In the genomic region with DNA sequence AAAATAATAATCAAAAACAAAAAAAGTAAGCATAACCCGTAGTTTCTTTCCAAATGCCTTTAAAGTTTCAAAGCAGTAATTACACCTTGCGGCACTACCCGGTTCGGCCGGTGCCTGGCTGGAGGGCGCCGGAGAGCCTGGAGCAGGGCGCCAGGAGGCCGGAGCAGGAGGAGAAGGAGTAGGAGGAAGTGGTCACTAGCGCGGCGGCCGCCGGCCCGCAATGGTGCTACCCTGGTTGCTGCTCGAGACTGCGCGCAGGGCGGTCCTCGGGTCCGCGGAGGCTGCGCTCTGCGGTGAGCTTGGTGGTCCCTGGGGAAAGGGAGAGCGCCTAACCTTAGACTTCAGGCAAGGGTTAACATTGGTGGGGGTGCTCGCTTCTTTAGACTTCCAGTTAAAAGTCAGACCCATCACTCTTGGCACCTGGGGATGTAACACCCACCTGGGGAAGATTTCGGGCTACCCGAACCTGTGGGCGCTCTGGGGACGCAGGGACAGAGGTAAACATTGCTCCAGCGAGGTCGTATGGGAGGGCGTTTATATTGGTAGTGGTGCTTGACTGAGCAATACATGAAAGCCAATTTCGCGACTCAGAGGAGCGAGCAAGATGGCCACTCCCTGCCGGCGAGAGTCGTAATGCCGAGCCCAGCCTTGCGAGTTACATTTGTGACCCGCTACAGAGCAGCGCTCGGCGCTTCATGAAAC, we compare ENCODE assay signal across 1 cellular context.
TF ChIP-seq lines count a peak whose summit lies in the region.

No MANE protein-coding gene starts in this region.

TF ChIP-seq in HEK293, 187 proteins besides CTCF, POLR2A, EP300 and RAD21 (continued from another document):
- TF ChIP-seq PBX3 (CRISPR knock-in tag; IDR thresholded peaks at IDR 0.05) (peak; percentile 85), PRDM1 (tag by site-specific recombination; IDR thresholded peaks at IDR 0.05) (0 out of 2 replicates have a peak, but pooled peaks have one; percentile 10), ZBTB20 (tag by site-specific recombination; IDR thresholded peaks at IDR 0.05) (peak; percentile 88), HOXD13 (CRISPR knock-in tag; IDR thresholded peaks at IDR 0.05; ENCODE audit: borderline replicate concordance) (no peak), ZNF629 (tag by site-specific recombination; IDR thresholded peaks at IDR 0.05) (peak; percentile 55), ZNF626 (tag by site-specific recombination; IDR thresholded peaks at IDR 0.05) (no peak), WT1 (tag by site-specific recombination; IDR thresholded peaks at IDR 0.05) (0 out of 2 replicates have a peak, but pooled peaks have one; percentile 20), ZFP37 (tag by site-specific recombination; IDR thresholded peaks at IDR 0.05) (peak; percentile 91; the same call in 1 of the 2 replicates), ZBTB48 (tag by site-specific recombination; IDR thresholded peaks at IDR 0.05) (peak; percentile 64), ZNF10 (tag by site-specific recombination; IDR thresholded peaks at IDR 0.05) (peak; percentile 17; the same call in 1 of the 2 replicates), ZBTB6 (tag by site-specific recombination; IDR thresholded peaks at IDR 0.05) (peak; percentile 98)
- TF ChIP-seq, protein P1, sequence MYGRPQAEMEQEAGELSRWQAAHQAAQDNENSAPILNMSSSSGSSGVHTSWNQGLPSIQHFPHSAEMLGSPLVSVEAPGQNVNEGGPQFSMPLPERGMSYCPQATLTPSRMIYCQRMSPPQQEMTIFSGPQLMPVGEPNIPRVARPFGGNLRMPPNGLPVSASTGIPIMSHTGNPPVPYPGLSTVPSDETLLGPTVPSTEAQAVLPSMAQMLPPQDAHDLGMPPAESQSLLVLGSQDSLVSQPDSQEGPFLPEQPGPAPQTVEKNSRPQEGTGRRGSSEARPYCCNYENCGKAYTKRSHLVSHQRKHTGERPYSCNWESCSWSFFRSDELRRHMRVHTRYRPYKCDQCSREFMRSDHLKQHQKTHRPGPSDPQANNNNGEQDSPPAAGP (tag by site-specific recombination; IDR thresholded peaks at IDR 0.05), result peak; percentile 56; the same call in 1 of the 2 replicates
- TF ChIP-seq, protein P2, sequence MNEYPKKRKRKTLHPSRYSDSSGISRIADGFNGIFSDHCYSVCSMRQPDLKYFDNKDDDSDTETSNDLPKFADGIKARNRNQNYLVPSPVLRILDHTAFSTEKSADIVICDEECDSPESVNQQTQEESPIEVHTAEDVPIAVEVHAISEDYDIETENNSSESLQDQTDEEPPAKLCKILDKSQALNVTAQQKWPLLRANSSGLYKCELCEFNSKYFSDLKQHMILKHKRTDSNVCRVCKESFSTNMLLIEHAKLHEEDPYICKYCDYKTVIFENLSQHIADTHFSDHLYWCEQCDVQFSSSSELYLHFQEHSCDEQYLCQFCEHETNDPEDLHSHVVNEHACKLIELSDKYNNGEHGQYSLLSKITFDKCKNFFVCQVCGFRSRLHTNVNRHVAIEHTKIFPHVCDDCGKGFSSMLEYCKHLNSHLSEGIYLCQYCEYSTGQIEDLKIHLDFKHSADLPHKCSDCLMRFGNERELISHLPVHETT (tag by site-specific recombination; IDR thresholded peaks at IDR 0.05), result 0 out of 2 replicates have a peak, but pooled peaks have one; percentile 36
